In genomic region chr5:157280511-157280910, GRCh38 we compare ENCODE assay signal across 14 cellular contexts. TPM values are rescaled to one million over a fixed set of nuclear protein-coding genes. Genes with fewer than 3 reads are reported as not detected.
DNase-seq lines count a peak whose midpoint lies in the region; ATAC-seq lines count a peak whose summit lies in the region.
"Had no signal": no experiment of that assay in that cellular context is flagged by ENCODE, and none has a peak within 500 bp of the region (broad histone marks: within the 10 kb centered on the region; RNA-seq: fewer than 3 reads in every experiment).

No MANE protein-coding gene starts in this region.

- DNase-seq in activated T-cell treated with anti-CD3 and anti-CD28 coated beads, Interleukin-2, amount 50 U/mL, for 4 hours: no peak
- DNase-seq in activated T-cell treated with anti-CD3 and anti-CD28 coated beads, Interleukin-2, amount 50 U/mL, for 1 hour: no peak
- DNase-seq in NOMO-1 treated with DMSO at 0.1 percent for 48 hours (lab: John Stamatoyannopoulos, UW; ENCODE audit: unreplicated experiment) (peak; percentile 46), DMS 273 treated with DMSO at 0.1 percent for 48 hours (lab: John Stamatoyannopoulos, UW) (no peak), NCI-H748 treated with DMSO at 0.1 percent for 48 hours (lab: John Stamatoyannopoulos, UW) (no peak)
- DNase-seq in activated naive CD4-positive, alpha-beta T cell treated with anti-CD3 and anti-CD28 coated beads, Interleukin-2, amount 50 U/mL, for 72 hours (ENCODE audit: low spot score in 2 of 2): no peak
- DNase-seq: adrenal gland; gastrocnemius medialis; NCI-H2029; NCI-H526; stimulated activated CD4-positive, alpha-beta T cell treated with anti-CD3 and anti-CD28 coated beads, Interleukin-2, amount 100 ng/mL, for 24 hours; T1000 had no signal

- H3K27me3 Mint-ChIP-seq in activated T-cell treated with anti-CD3 and anti-CD28 coated beads, Interleukin-2, amount 50 U/mL, for 4 hours (ENCODE audit: low read depth): no peaks in the 10 kb centered on the region
- no peaks in the 10 kb centered on the region for H3K27me3 Mint-ChIP-seq in stimulated activated memory B cell treated with anti-CD40 and anti-IgM and Interleukin-4, amounts not matched to agents 10 μg/mL and 1 μg/mL and 100 μg/mL, for 72 hours

- ATAC-seq in activated T-cell treated with anti-CD3 and anti-CD28 coated beads, Interleukin-2, amount 50 U/mL, for 4 hours: peak; percentile 62 to 71
- peak; percentile 59 to 70 for ATAC-seq in activated naive CD4-positive, alpha-beta T cell treated with anti-CD3 and anti-CD28 coated beads, Interleukin-2, amount 50 U/mL, for 72 hours
- ATAC-seq in stimulated activated memory B cell treated with anti-CD40 and anti-IgM and Interleukin-4, amounts not matched to agents 10 μg/mL and 1 μg/mL and 100 μg/mL, for 72 hours: no peak
- ATAC-seq in HG02840 (IDR thresholded peaks at IDR 0.05; ENCODE audit: low FRiP score, unreplicated experiment): no peak
- ATAC-seq: gastrocnemius medialis had no signal

- peaks cover 87% of the 10 kb centered on the region for H3K4me1 Mint-ChIP-seq in activated T-cell treated with anti-CD3 and anti-CD28 coated beads, Interleukin-2, amount 50 U/mL, for 4 hours (ENCODE audit: low read depth)
- H3K4me1 Mint-ChIP-seq in stimulated activated memory B cell treated with anti-CD40 and anti-IgM and Interleukin-4, amounts not matched to agents 10 μg/mL and 1 μg/mL and 100 μg/mL, for 72 hours: peaks cover 84% of the 10 kb centered on the region

- peaks cover 3% of the 10 kb centered on the region for H3K9me3 Mint-ChIP-seq in activated T-cell treated with anti-CD3 and anti-CD28 coated beads, Interleukin-2, amount 50 U/mL, for 4 hours
- H3K9me3 Mint-ChIP-seq in activated naive CD4-positive, alpha-beta T cell treated with anti-CD3 and anti-CD28 coated beads, Interleukin-2, amount 50 U/mL, for 72 hours: peaks cover 3 to 5% of the 10 kb centered on the region in 2 donors
- no peaks in the 10 kb centered on the region for H3K9me3 Mint-ChIP-seq in stimulated activated memory B cell treated with anti-CD40 and anti-IgM and Interleukin-4, amounts not matched to agents 10 μg/mL and 1 μg/mL and 100 μg/mL, for 72 hours

- peak overlapping the region; percentile 29 for H3K4me3 Mint-ChIP-seq in activated T-cell treated with anti-CD3 and anti-CD28 coated beads, Interleukin-2, amount 50 U/mL, for 4 hours
- no peak overlapping the region for H3K4me3 Mint-ChIP-seq in stimulated activated memory B cell treated with anti-CD40 and anti-IgM and Interleukin-4, amounts not matched to agents 10 μg/mL and 1 μg/mL and 100 μg/mL, for 72 hours

- peak overlapping the region; percentile 18 to 80 for H3K27ac Mint-ChIP-seq in activated naive CD4-positive, alpha-beta T cell treated with anti-CD3 and anti-CD28 coated beads, Interleukin-2, amount 50 U/mL, for 72 hours
- peak overlapping the region; percentile 25 for H3K27ac Mint-ChIP-seq in stimulated activated memory B cell treated with anti-CD40 and anti-IgM and Interleukin-4, amounts not matched to agents 10 μg/mL and 1 μg/mL and 100 μg/mL, for 72 hours

- H3K36me3 Mint-ChIP-seq in activated T-cell treated with anti-CD3 and anti-CD28 coated beads, Interleukin-2, amount 50 U/mL, for 4 hours (ENCODE audit: insufficient read depth): peaks cover 7% of the 10 kb centered on the region
- peaks cover 4 to 26% of the 10 kb centered on the region in 2 donors for H3K36me3 Mint-ChIP-seq in activated naive CD4-positive, alpha-beta T cell treated with anti-CD3 and anti-CD28 coated beads, Interleukin-2, amount 50 U/mL, for 72 hours
- H3K36me3 Mint-ChIP-seq in stimulated activated memory B cell treated with anti-CD40 and anti-IgM and Interleukin-4, amounts not matched to agents 10 μg/mL and 1 μg/mL and 100 μg/mL, for 72 hours: peaks cover 32% of the 10 kb centered on the region

RNA-seq across cellular contexts. Expression of gene CYFIP2, which starts 14.6 kb away (rescaled TPM):
- total RNA-seq in activated T-cell treated with anti-CD3 and anti-CD28 coated beads, Interleukin-2, amount 50 U/mL, for 4 hours: 100 to 1,000 TPM; 160 to 191 (median 175) TPM
- total RNA-seq in activated naive CD4-positive, alpha-beta T cell treated with anti-CD3 and anti-CD28 coated beads, Interleukin-2, amount 50 U/mL, for 72 hours: 100 to 1,000 TPM; 335 to 493 TPM

Comparison
In these comparisons a context has a peak if more than half of its experiments do, and no peak if none do; other contexts are left out.
1. ATAC-seq: peak in activated T-cell treated with anti-CD3 and anti-CD28 coated beads, Interleukin-2, amount 50 U/mL, for 4 hours (2 of 2) and activated naive CD4-positive, alpha-beta T cell treated with anti-CD3 and anti-CD28 coated beads, Interleukin-2, amount 50 U/mL, for 72 hours (2 of 2); none in stimulated activated memory B cell treated with anti-CD40 and anti-IgM and Interleukin-4, amounts not matched to agents 10 μg/mL and 1 μg/mL and 100 μg/mL, for 72 hours (single experiment) and HG02840 (single experiment).